In genomic region chr12:103924761-103925641, GRCh38 we compare ENCODE assay signal across 9 cellular contexts. TPM values are rescaled to one million over a fixed set of nuclear protein-coding genes. Genes with fewer than 3 reads are reported as not detected.
DNase-seq lines count a peak whose midpoint lies in the region; ATAC-seq, FAIRE-seq and TF ChIP-seq lines count a peak whose summit lies in the region.
"Had no signal": no experiment of that assay in that cellular context is flagged by ENCODE, and none has a peak within 500 bp of the region (broad histone marks: within the 10 kb centered on the region; RNA-seq: fewer than 3 reads in every experiment).

No MANE protein-coding gene starts in this region.

- WGBS in GM12878 (ENCODE audit: insufficient coverage, insufficient replicate concordance, low lambda C conversion rate, missing lambda C conversion rate): 1% methylated on average over 9 of the region's 9 CpGs

- H3K79me2 ChIP-seq in GM12878 (ENCODE audit: control insufficient read depth, insufficient read depth, low read length): peaks cover 23% of the 10 kb centered on the region

- ATAC-seq in HG02678 (IDR thresholded peaks at IDR 0.05; ENCODE audit: unreplicated experiment) (peak; percentile 34), GM12878 (peak; percentile 60)

- peak overlapping the region; percentile 81 for H3K4me2 ChIP-seq in GM12878 (ENCODE audit: control insufficient read depth, insufficient read depth)

- no peaks in the 10 kb centered on the region for H3K27me3 ChIP-seq in GM12878 (replicated peaks in 1 of 2; ENCODE audit: control insufficient read depth in 2 of 2, insufficient read depth in 2 of 2, low read length in 1 of 2)

- H3K27ac ChIP-seq in GM12878 (ENCODE audit: control insufficient read depth, insufficient read depth): peak overlapping the region; percentile 74

- SMC1A ChIA-PET in GM12878 (lab: Charles Lee; ENCODE audit: uncharacterized antibody, unreplicated experiment): interaction anchor here (0.6 to 9.4 kb wide), 14 partner anchors 8 to 571 kb away, joined by 3 to 125 read pairs (median 6); no protein-coding TSS in a partner anchor

- DNase-seq in activated CD4-positive, CD25-positive, alpha-beta regulatory T cell treated with anti-CD3 and anti-CD28 coated beads, Interleukin-2, amount 50 U/mL, for 16 hours (ENCODE audit: low read depth, low spot score): peak; percentile 6
- DNase-seq in activated CD4-positive, CD25-positive, alpha-beta regulatory T cell (lab: John Stamatoyannopoulos, UW): no peak
- peak; percentile 60 for DNase-seq in NCI-H345 (lab: John Stamatoyannopoulos, UW)
- peak; percentile 96 for DNase-seq in GM12878 (ENCODE audit: low read depth, low spot score)
- peak; percentile 18 for DNase-seq in stimulated activated CD8-positive, alpha-beta memory T cell treated with anti-CD3 and anti-CD28 coated beads, Interleukin-4, amount 100 ng/mL, for 24 hours (ENCODE audit: low read depth)
- DNase-seq in amniotic stem cell (lab: John Stamatoyannopoulos, UW): no peak
- DNase-seq in NCI-H510A treated with DMSO at 0.1 percent for 48 hours (lab: John Stamatoyannopoulos, UW): no peak
- DNase-seq: DND-41 had no signal

- H4K20me1 ChIP-seq in GM12878 (ENCODE audit: control insufficient read depth, insufficient read depth): no peaks in the 10 kb centered on the region

- H3K36me3 ChIP-seq in GM12878 (ENCODE audit: control insufficient read depth in 2 of 2, insufficient read depth in 2 of 2, low read length in 1 of 2): no peaks in the 10 kb centered on the region

- H2AFZ ChIP-seq in GM12878 (ENCODE audit: control insufficient read depth, low read depth, low read length): peak overlapping the region; percentile 73

- peak overlapping the region; percentile 56 for H3K4me3 ChIP-seq in GM12878

- POLR2A ChIA-PET in GM12878 (lab: Charles Lee): interaction anchor here (1.0 to 7.1 kb wide), 8 partner anchors 9 to 211 kb away, joined by 3 to 73 read pairs (median 4); partner anchors contain the start of gene TDG

- RAD21 ChIA-PET in GM12878 (lab: Charles Lee; ENCODE audit: unreplicated experiment): interaction anchor here (0.6 to 7.4 kb wide), 10 partner anchors 11 to 184 kb away, joined by 3 to 121 read pairs (median 6); partner anchors contain the start of gene TDG

- peak; percentile 92 for TF ChIP-seq POLR2A in GM12878 (IDR thresholded peaks at IDR 0.05; ENCODE audit: low read depth, low read length)

- CTCF ChIA-PET in GM12878 (lab: Yijun Ruan, JAX): interaction anchor here (0.7 to 5.2 kb wide), 14 partner anchors 8 to 211 kb away, joined by 3 to 33 read pairs (median 4); partner anchors contain the start of gene TDG

- peak; percentile 71 to 77; a peak in 2 of 4 replicates for TF ChIP-seq EP300 in GM12878 (IDR thresholded peaks at IDR 0.05; ENCODE audit: borderline replicate concordance in 1 of 2, control insufficient read depth in 1 of 2, low read depth in 2 of 2, low read length in 2 of 2)

- H3K9me3 ChIP-seq in GM12878 (replicated peaks; ENCODE audit: control insufficient read depth, insufficient read depth, low read length): no peaks in the 10 kb centered on the region

- intact Hi-C loops in GM12878 (cut with micrococcal nuclease; ENCODE audit: unreplicated experiment): no loop called here

- BruUV-seq in GM12878 (replicated peaks; lab: Mats Ljungman, UMichigan): no TSS peak

- peaks cover 24% of the 10 kb centered on the region for H3K4me1 ChIP-seq in GM12878 (ENCODE audit: control insufficient read depth, insufficient read depth, low read length)

- TF ChIP-seq RAD21 in GM12878 (IDR thresholded peaks at IDR 0.05; ENCODE audit: insufficient read depth, low read depth, low read length): 0 out of 2 replicates have a peak, but pooled peaks have one; percentile 15

- in situ Hi-C loops in GM12878 (cut with MboI): no loop called here

- peak overlapping the region; percentile 56 for H3K9ac ChIP-seq in GM12878 (ENCODE audit: control insufficient read depth, insufficient read depth, low read length)

- TF ChIP-seq CTCF in GM12878 (IDR thresholded peaks at IDR 0.05 in 2 of 3, conservative IDR thresholded peaks at IDR 0.05 in 1 of 3; ENCODE audit: control insufficient read depth in 2 of 3, extremely low read depth in 1 of 3, insufficient read depth in 1 of 3, low read depth in 3 of 3, low read length in 3 of 3): no peak

- peak; percentile 85 for FAIRE-seq in GM12878 (lab: Jason Lieb, UNC)

TF ChIP-seq in GM12878, 131 proteins besides CTCF, POLR2A, EP300 and RAD21 (continues in another document):
- TF ChIP-seq PKNOX1 (IDR thresholded peaks at IDR 0.05) (peak; percentile 69), USF1 (IDR thresholded peaks at IDR 0.05; ENCODE audit: borderline replicate concordance, extremely low read length, insufficient read depth, low read depth, low read length) (no peak), KAT2A (conservative IDR thresholded peaks at IDR 0.05; ENCODE audit: control insufficient read depth, low read depth, low read length) (no peak), TCF3 (IDR thresholded peaks at IDR 0.05; ENCODE audit: borderline replicate concordance, insufficient read depth, low read depth, low read length) (peak; percentile 90), GABPA (IDR thresholded peaks at IDR 0.05; ENCODE audit: low read depth) (0 out of 2 replicates have a peak, but pooled peaks have one; percentile 39), ETV6 (conservative IDR thresholded peaks at IDR 0.05 in 1 of 2, IDR thresholded peaks at IDR 0.05 in 1 of 2; ENCODE audit: borderline replicate concordance in 1 of 2, low read depth in 1 of 2) (peak in 1 of 2 experiments; percentile 85; a peak in 2 of 4 replicates), MTA3 (IDR thresholded peaks at IDR 0.05; ENCODE audit: borderline replicate concordance, low read length) (peak; percentile 73; the same call in 1 of the 2 replicates), CREM (IDR thresholded peaks at IDR 0.05; ENCODE audit: low read depth) (peak; percentile 85), TCF12 (IDR thresholded peaks at IDR 0.05; ENCODE audit: low read depth, low read length) (peak; percentile 95), SMAD5 (IDR thresholded peaks at IDR 0.05; ENCODE audit: low read depth) (0 out of 2 replicates have a peak, but pooled peaks have one; percentile 53), NR2C1 (IDR thresholded peaks at IDR 0.05) (no peak), RCOR1 (conservative IDR thresholded peaks at IDR 0.05; ENCODE audit: low read depth, low read length) (0 out of 2 replicates have a peak, but pooled peaks have one; percentile 77)

RNA-seq across cellular contexts. Expression of gene HSP90B1, which starts 5.2 kb away (rescaled TPM):
- total RNA-seq in GM12878 (2013; cell fraction: nucleolus; rRNA removed): 492 and 493 TPM in 2 replicates
- 298 and 306 TPM in 2 replicates for total RNA-seq in GM12878 (2014; rRNA removed)
- total RNA-seq in GM12878 (2014; rRNA removed; fragmentation: Illumina TruSeq; extraction: Trizol): 644 and 702 TPM in 2 replicates
- 511 and 557 TPM in 2 replicates for total RNA-seq in GM12878 (2021)
- 428 TPM for polyA plus RNA-seq in GM12878 (2011; ENCODE audit: low read depth)
- polyA plus RNA-seq in GM12878 (2011; rRNA removed): 443 and 639 TPM in 2 replicates
- polyA plus RNA-seq in GM12878 (2011; cell fraction: cytosol; rRNA removed): 135 and 136 TPM in 2 replicates
- 477 and 595 TPM in 2 replicates for polyA plus RNA-seq in GM12878 (2011; cell fraction: nucleus; rRNA removed)
- 568 and 601 TPM in 2 replicates for polyA plus RNA-seq in GM12878 (2012)
- polyA plus RNA-seq in GM12878 (2014; fragmentation: Illumina TruSeq; extraction: Trizol): 715 and 780 TPM in 2 replicates
- polyA plus RNA-seq in GM12878 (2014; fragmentation: Nextera tagmentation; extraction: Ambion mirVana): 100 to 1,000 TPM; 254 to 414 TPM
- polyA plus RNA-seq in GM12878 (2014; rRNA removed): 495 and 564 TPM in 2 replicates
- 100 to 1,000 TPM; 936 to 968 TPM for polyA plus RNA-seq in GM12878 (2016; fragmentation: Nextera tagmentation; extraction: Ambion mirVana)
- 148 and 211 TPM in 2 replicates for polyA minus RNA-seq in GM12878 (2011; rRNA and poly(A)+ RNA removed)
- 90.8 and 99.4 TPM in 2 replicates for polyA minus RNA-seq in GM12878 (2011; cell fraction: cytosol; rRNA and poly(A)+ RNA removed)
- 145 and 205 TPM in 2 replicates for polyA minus RNA-seq in GM12878 (2011; cell fraction: nucleus; rRNA and poly(A)+ RNA removed)

RNA-seq across cellular contexts. Expression of gene TDG, which starts 40.7 kb away (rescaled TPM):
- 63.4 and 64.9 TPM in 2 replicates for total RNA-seq in GM12878 (2013; cell fraction: nucleolus; rRNA removed)
- 47.5 and 57.8 TPM in 2 replicates for total RNA-seq in GM12878 (2014; rRNA removed)
- total RNA-seq in GM12878 (2014; rRNA removed; fragmentation: Illumina TruSeq; extraction: Trizol): 53.7 and 56.3 TPM in 2 replicates
- 46.7 and 51.9 TPM in 2 replicates for total RNA-seq in GM12878 (2021)
- polyA plus RNA-seq in GM12878 (2011; ENCODE audit: low read depth): 15.8 TPM
- polyA plus RNA-seq in GM12878 (2011; rRNA removed): 47.5 and 72.3 TPM in 2 replicates
- 17.1 and 17.3 TPM in 2 replicates for polyA plus RNA-seq in GM12878 (2011; cell fraction: cytosol; rRNA removed)
- polyA plus RNA-seq in GM12878 (2011; cell fraction: nucleus; rRNA removed): 58.2 and 62.0 TPM in 2 replicates
- polyA plus RNA-seq in GM12878 (2012): 24.3 and 25.7 TPM in 2 replicates
- 63.6 and 70.5 TPM in 2 replicates for polyA plus RNA-seq in GM12878 (2014; fragmentation: Illumina TruSeq; extraction: Trizol)
- 10 to 100 TPM; 29.7 to 33.7 TPM for polyA plus RNA-seq in GM12878 (2014; fragmentation: Nextera tagmentation; extraction: Ambion mirVana)
- 44.0 and 50.5 TPM in 2 replicates for polyA plus RNA-seq in GM12878 (2014; rRNA removed)
- 10 to 100 TPM; 63.2 to 68.8 TPM for polyA plus RNA-seq in GM12878 (2016; fragmentation: Nextera tagmentation; extraction: Ambion mirVana)
- polyA minus RNA-seq in GM12878 (2011; rRNA and poly(A)+ RNA removed): 21.7 and 30.6 TPM in 2 replicates
- 14.6 and 15.5 TPM in 2 replicates for polyA minus RNA-seq in GM12878 (2011; cell fraction: cytosol; rRNA and poly(A)+ RNA removed)
- 17.8 and 21.0 TPM in 2 replicates for polyA minus RNA-seq in GM12878 (2011; cell fraction: nucleus; rRNA and poly(A)+ RNA removed)

Comparison
In these comparisons a context has a peak if more than half of its experiments do, and no peak if none do; other contexts are left out.
1. DNase-seq: peak in activated CD4-positive, CD25-positive, alpha-beta regulatory T cell treated with anti-CD3 and anti-CD28 coated beads, Interleukin-2, amount 50 U/mL, for 16 hours (single experiment), NCI-H345 (single experiment), GM12878 (single experiment) and stimulated activated CD8-positive, alpha-beta memory T cell treated with anti-CD3 and anti-CD28 coated beads, Interleukin-4, amount 100 ng/mL, for 24 hours (single experiment); none in activated CD4-positive, CD25-positive, alpha-beta regulatory T cell (0 of 4), amniotic stem cell (single experiment) and NCI-H510A treated with DMSO at 0.1 percent for 48 hours (single experiment).